19 cellular contexts compared by ENCODE assay signal in the genomic region with DNA sequence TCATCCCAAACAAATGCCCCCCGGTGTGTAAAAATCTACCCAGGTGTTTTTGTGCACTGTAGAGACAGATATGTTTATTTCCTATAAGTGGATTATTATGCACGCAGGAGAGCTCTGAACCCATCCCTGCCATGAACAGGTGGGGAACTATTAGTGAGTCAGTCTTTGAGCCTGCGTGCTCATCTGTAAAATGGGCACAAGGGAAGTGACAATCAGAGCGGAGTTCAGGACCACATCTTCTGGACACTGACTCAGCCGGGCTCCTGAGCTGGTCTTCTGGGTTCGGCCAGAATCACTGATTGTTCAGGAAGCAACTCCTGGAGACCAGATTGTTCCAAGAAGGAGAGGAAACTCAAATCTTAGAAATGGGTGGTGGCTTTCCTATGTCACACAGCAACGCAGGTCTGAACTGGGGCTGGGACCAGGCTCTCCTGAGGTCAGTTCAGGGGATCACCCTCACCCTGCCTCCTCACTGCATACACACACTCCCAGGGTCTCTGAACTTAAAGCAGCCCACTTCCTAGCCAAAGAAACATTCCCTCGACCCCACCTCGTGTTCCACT.
"Had no signal": no experiment of that assay in that cellular context is flagged by ENCODE, and none has a peak within 500 bp of the region (broad histone marks: within the 10 kb centered on the region; RNA-seq: fewer than 3 reads in every experiment).

No MANE protein-coding gene starts in this region.

- H3K9me3 ChIP-seq: esophagus muscularis mucosa, gastroesophageal sphincter, psoas muscle, testis, transverse colon had no signal

- H3K27ac ChIP-seq: epithelial cell of prostate, esophagus muscularis mucosa, psoas muscle, skin epidermis, testis, transverse colon had no signal

- H3K36me3 ChIP-seq: esophagus muscularis mucosa, gastroesophageal sphincter, transverse colon had no signal

- H3K4me1 ChIP-seq: psoas muscle, testis, transverse colon had no signal

- H3K4me3 ChIP-seq: esophagus muscularis mucosa, gastroesophageal sphincter, lung, psoas muscle, skin epidermis, testis, transverse colon had no signal

- H3K27me3 ChIP-seq: esophagus muscularis mucosa, gastroesophageal sphincter, testis, transverse colon had no signal

- DNase-seq: effector memory CD4-positive, alpha-beta T cell; left colon; left ventricle myocardium superior; mesenchymal stem cell; naive B cell; psoas muscle; retina; stimulated activated CD4-positive, alpha-beta T cell treated with anti-CD3 and anti-CD28 coated beads, Interleukin-2, amount 100 ng/mL, for 24 hours; stimulated activated CD4-positive, alpha-beta T cell treated with anti-CD3 and anti-CD28 coated beads, Interleukin-4, amount 100 ng/mL, for 4 hours; stimulated activated naive B cell treated with anti-CD40 and anti-IgM and Interleukin-4, amounts not matched to agents 10 μg/mL and 1 μg/mL and 100 μg/mL, for 72 hours; stimulated activated naive CD8-positive, alpha-beta T cell treated with anti-CD3 and anti-CD28 coated beads, Interleukin-15, amount 100 ng/mL, for 72 hours; testis; transverse colon had no signal

- ATAC-seq: gastroesophageal sphincter; left colon; left ventricle myocardium superior; psoas muscle; sciatic nerve; stimulated activated naive B cell treated with anti-CD40 and anti-IgM and Interleukin-4, amounts not matched to agents 10 μg/mL and 1 μg/mL and 100 μg/mL, for 72 hours; stimulated activated naive CD8-positive, alpha-beta T cell treated with anti-CD3 and anti-CD28 coated beads, Interleukin-15, amount 100 ng/mL, for 72 hours had no signal
